ENCODE assay signal across 8 cellular contexts in genomic region chr20:63864545-63864977, GRCh38.
DNase-seq lines count a peak whose midpoint lies in the region; ATAC-seq and TF ChIP-seq lines count a peak whose summit lies in the region.

No MANE protein-coding gene starts in this region.

- peak overlapping the region; percentile 78 to 99 (median 92) for H3K4me3 ChIP-seq in BLaER1 treated with 17β-estradiol and CSF1 and Interleukin-3, amounts not matched to agents 10 nM and 100 nM
- H3K4me3 ChIP-seq in KMS-11 (IDR thresholded peaks at IDR 0.05; ENCODE audit: insufficient read depth, low read depth, low read length): no peak overlapping the region
- peak overlapping the region; percentile 89 for H3K4me3 ChIP-seq in coronary artery

- no peaks in the 10 kb centered on the region for H3K9me3 ChIP-seq in BLaER1 treated with 17β-estradiol and CSF1 and Interleukin-3, amounts not matched to agents 10 nM and 100 nM (replicated peaks in 1 of 11)

- peaks cover 32% of the 10 kb centered on the region for H3K79me2 ChIP-seq in KMS-11 (ENCODE audit: insufficient read depth, low read depth)

- peaks cover 51 to 81% (median 72%) of the 10 kb centered on the region in 10 experiments for H3K4me1 ChIP-seq in BLaER1 treated with 17β-estradiol and CSF1 and Interleukin-3, amounts not matched to agents 10 nM and 100 nM
- peaks cover 13% of the 10 kb centered on the region for H3K4me1 ChIP-seq in KMS-11 (ENCODE audit: low read depth, poor library complexity, severe bottlenecking)

- no peaks in the 10 kb centered on the region for H3K27me3 ChIP-seq in BLaER1 treated with 17β-estradiol and CSF1 and Interleukin-3, amounts not matched to agents 10 nM and 100 nM
- no peaks in the 10 kb centered on the region for H3K27me3 ChIP-seq in KMS-11 (ENCODE audit: insufficient read depth, low read depth)

- peaks cover 40 to 55% (median 52%) of the 10 kb centered on the region in 11 experiments for H3K36me3 ChIP-seq in BLaER1 treated with 17β-estradiol and CSF1 and Interleukin-3, amounts not matched to agents 10 nM and 100 nM
- no peaks in the 10 kb centered on the region for H3K36me3 ChIP-seq in KMS-11 (ENCODE audit: insufficient read depth)

- peak overlapping the region; percentile 66 for H2AFZ ChIP-seq in KMS-11 (ENCODE audit: low read depth)

- peak overlapping the region; percentile 85 to 98 (median 96) for H3K4me2 ChIP-seq in BLaER1 treated with 17β-estradiol and CSF1 and Interleukin-3, amounts not matched to agents 10 nM and 100 nM
- peak overlapping the region; percentile 60 for H3K4me2 ChIP-seq in KMS-11

- peaks cover 5% of the 10 kb centered on the region for H3K27me3 Mint-ChIP-seq in nephron progenitor cell (ENCODE audit: low read depth, poor library complexity)

- H3K9me3 Mint-ChIP-seq in nephron progenitor cell: no peaks in the 10 kb centered on the region

- peaks cover 0 to 44% (median 33%) of the 10 kb centered on the region in 11 experiments; a peak in 11 of 22 replicates for H4K20me1 ChIP-seq in BLaER1 treated with 17β-estradiol and CSF1 and Interleukin-3, amounts not matched to agents 10 nM and 100 nM
- H4K20me1 ChIP-seq in KMS-11 (ENCODE audit: insufficient read depth): 0 out of 2 replicates have a peak, but pooled peaks cover 3% of the 10 kb centered on the region

- TF ChIP-seq CTCF in KMS-11 (conservative IDR thresholded peaks at IDR 0.05; ENCODE audit: low read depth, low read length) (peak; percentile 26; the same call in 1 of the 2 replicates), coronary artery (IDR thresholded peaks at IDR 0.05) (no peak), nephron progenitor cell (IDR thresholded peaks at IDR 0.05) (no peak)

- H3K36me3 Mint-ChIP-seq in nephron progenitor cell (ENCODE audit: low read depth): peaks cover 19% of the 10 kb centered on the region

- H3K27ac ChIP-seq in BLaER1 treated with 17β-estradiol and CSF1 and Interleukin-3, amounts not matched to agents 10 nM and 100 nM: peak overlapping the region; percentile 79 to 99 (median 96)
- H3K27ac ChIP-seq in KMS-11: peak overlapping the region; percentile 56
- H3K27ac ChIP-seq in coronary artery: peak overlapping the region; percentile 65 to 94

- H3K27ac Mint-ChIP-seq in nephron progenitor cell: peak overlapping the region; percentile 95

- no peak for ATAC-seq in HG03442 (IDR thresholded peaks at IDR 0.05; ENCODE audit: unreplicated experiment)

- peaks cover 41% of the 10 kb centered on the region for H3K4me1 Mint-ChIP-seq in nephron progenitor cell

- DNase-seq in coronary artery (ENCODE audit: low spot score) (no peak), nephron progenitor cell (no peak), NCI-H1048 (lab: John Stamatoyannopoulos, UW) (no peak), NCI-H82 treated with DMSO at 0.1 percent for 48 hours (lab: John Stamatoyannopoulos, UW; ENCODE audit: unreplicated experiment) (no peak), NCI-H510A (lab: John Stamatoyannopoulos, UW) (no peak)

- H3K4me3 Mint-ChIP-seq in nephron progenitor cell: peak overlapping the region; percentile 95

- H3K9ac ChIP-seq in BLaER1 treated with 17β-estradiol and CSF1 and Interleukin-3, amounts not matched to agents 10 nM and 100 nM: peak overlapping the region; percentile 94 to 99 (median 97)
- H3K9ac ChIP-seq in KMS-11: peak overlapping the region; percentile 71; the same call in 1 of the 2 replicates
